8 cellular contexts compared by ENCODE assay signal in genomic region chr13:56902276-56902675, GRCh38.
"Had no signal": no experiment of that assay in that cellular context is flagged by ENCODE, and none has a peak within 500 bp of the region (broad histone marks: within the 10 kb centered on the region; RNA-seq: fewer than 3 reads in every experiment).

No MANE protein-coding gene starts in this region.

- H3K4me1 Mint-ChIP-seq: IgD-negative memory B cell had no signal

- ATAC-seq: HepG2, K562 had no signal

- H3K36me3 Mint-ChIP-seq: IgD-negative memory B cell had no signal

- H3K27me3 Mint-ChIP-seq: IgD-negative memory B cell had no signal

- DNase-seq: IMR-90, KBM-7, KG1 had no signal

- FAIRE-seq: HepG2, HTR-8/SVneo, K562 had no signal

- H3K27ac Mint-ChIP-seq: IgD-negative memory B cell had no signal

- H3K4me3 ChIP-seq: K562 had no signal

- H3K27ac ChIP-seq: HL-60 had no signal
